17 cellular contexts compared by ENCODE assay signal in genomic region chr7:108316708-108317107, GRCh38.
DNase-seq lines count a peak whose midpoint lies in the region; ATAC-seq and TF ChIP-seq lines count a peak whose summit lies in the region.
"Had no signal": no experiment of that assay in that cellular context is flagged by ENCODE, and none has a peak within 500 bp of the region (broad histone marks: within the 10 kb centered on the region; RNA-seq: fewer than 3 reads in every experiment).

No MANE protein-coding gene starts in this region.

- no peak for TF ChIP-seq POLR2A in body of pancreas (IDR thresholded peaks at IDR 0.05)

- CTCF ChIA-PET in mammary epithelial cell (lab: Charles Lee; ENCODE audit: low non-redundant PET): no interaction called here
- CTCF ChIA-PET in MCF 10A (lab: Yijun Ruan, JAX): interaction anchor here (0.5 kb wide), 1 partner anchor 107 kb away, joined by 3 read pairs; no protein-coding TSS in a partner anchor

- no peaks in the 10 kb centered on the region for H3K9me3 Mint-ChIP-seq in MCF 10A (ENCODE audit: unreplicated experiment)
- H3K9me3 Mint-ChIP-seq: CD4-positive, alpha-beta T cell had no signal

- H3K36me3 ChIP-seq in mammary epithelial cell (ENCODE audit: insufficient read depth, low read length) (no peaks in the 10 kb centered on the region), body of pancreas (replicated peaks in 1 of 2; ENCODE audit: insufficient read depth in 1 of 2, low read depth in 2 of 2) (no peaks in the 10 kb centered on the region)
- H3K36me3 ChIP-seq: BLaER1 treated with 17β-estradiol and CSF1 and Interleukin-3, amounts not matched to agents 10 nM and 100 nM had no signal

- peaks cover 4% of the 10 kb centered on the region for H3K4me1 Mint-ChIP-seq in MCF 10A (ENCODE audit: insufficient read depth, unreplicated experiment)

- no peaks in the 10 kb centered on the region for H3K27me3 Mint-ChIP-seq in MCF 10A (ENCODE audit: insufficient read depth, unreplicated experiment)
- H3K27me3 Mint-ChIP-seq: B cell; CD4-positive, alpha-beta T cell had no signal

- H3K27ac ChIP-seq in mammary epithelial cell (ENCODE audit: insufficient read depth, low read depth, low read length) (no peak overlapping the region), body of pancreas (no peak overlapping the region)
- H3K27ac ChIP-seq: 22Rv1; A549; BLaER1 treated with 17β-estradiol and CSF1 and Interleukin-3, amounts not matched to agents 10 nM and 100 nM; C4-2B had no signal

- H3K9ac ChIP-seq in mammary epithelial cell (ENCODE audit: insufficient read depth, low read length): no peak overlapping the region
- H3K9ac ChIP-seq: BLaER1 treated with 17β-estradiol and CSF1 and Interleukin-3, amounts not matched to agents 10 nM and 100 nM had no signal

- H3K9me3 ChIP-seq in mammary epithelial cell (replicated peaks; ENCODE audit: insufficient read depth, low read length): no peaks in the 10 kb centered on the region
- no peaks in the 10 kb centered on the region for H3K9me3 ChIP-seq in body of pancreas
- H3K9me3 ChIP-seq: A549, Caco-2 had no signal

- BruUV-seq in mammary epithelial cell (replicated peaks; lab: Mats Ljungman, UMichigan) (no TSS peak), MCF 10A (replicated peaks; lab: Mats Ljungman, UMichigan) (no TSS peak)

- peak overlapping the region; percentile 8 for H2AFZ ChIP-seq in mammary epithelial cell (ENCODE audit: low read depth, low read length)

- DNase-seq in mammary epithelial cell: no peak
- DNase-seq in MCF 10A (ENCODE audit: unreplicated experiment): no peak
- no peak for DNase-seq in body of pancreas
- no peak for DNase-seq in iPS-NIHi7 (ENCODE audit: extremely low spot score)
- DNase-seq: AML-193; Caco-2; Calu3; CD4-positive, alpha-beta T cell; CD8-positive, alpha-beta T cell; DMS79 treated with DMSO at 0.1 percent for 48 hours; GF-D8 had no signal

- no peaks in the 10 kb centered on the region for H3K36me3 Mint-ChIP-seq in MCF 10A (ENCODE audit: insufficient read depth, unreplicated experiment)

- in situ Hi-C loops in mammary epithelial cell (cut with MboI; ENCODE audit: low sequenced_read_pairs in 2 of 2): no loop called here

- no peaks in the 10 kb centered on the region for H4K20me1 ChIP-seq in mammary epithelial cell (ENCODE audit: insufficient read depth, low read length)
- H4K20me1 ChIP-seq: BLaER1 treated with 17β-estradiol and CSF1 and Interleukin-3, amounts not matched to agents 10 nM and 100 nM had no signal

- H3K4me3 ChIP-seq in mammary epithelial cell (replicated peaks in 1 of 3; ENCODE audit: insufficient read depth in 1 of 3, low read depth in 2 of 3, low read length in 3 of 3) (no peak overlapping the region), body of pancreas (no peak overlapping the region)
- H3K4me3 ChIP-seq: A549; BLaER1 treated with 17β-estradiol and CSF1 and Interleukin-3, amounts not matched to agents 10 nM and 100 nM had no signal

- intact Hi-C loops in mammary epithelial cell (cut with micrococcal nuclease) (no loop called here), MCF 10A (cut with micrococcal nuclease) (no loop called here), body of pancreas (cut with DNase I) (no loop called here)

- H3K27me3 ChIP-seq in mammary epithelial cell (ENCODE audit: insufficient read depth, low read length): no peaks in the 10 kb centered on the region
- no peaks in the 10 kb centered on the region for H3K27me3 ChIP-seq in body of pancreas
- H3K27me3 ChIP-seq: BLaER1 treated with 17β-estradiol and CSF1 and Interleukin-3, amounts not matched to agents 10 nM and 100 nM had no signal

- H3K4me2 ChIP-seq in mammary epithelial cell (ENCODE audit: insufficient read depth, low read depth, low read length): no peak overlapping the region
- H3K4me2 ChIP-seq: A549; BLaER1 treated with 17β-estradiol and CSF1 and Interleukin-3, amounts not matched to agents 10 nM and 100 nM had no signal

- no peaks in the 10 kb centered on the region for H3K79me2 ChIP-seq in mammary epithelial cell (ENCODE audit: insufficient read depth, low read length)

- H3K27ac Mint-ChIP-seq in MCF 10A (ENCODE audit: low read depth, unreplicated experiment): no peak overlapping the region
- H3K27ac Mint-ChIP-seq: B cell; CD4-positive, alpha-beta T cell; CD8-positive, alpha-beta T cell had no signal

- 100% methylated on average over 1 of the region's 1 CpG for WGBS in mammary epithelial cell (ENCODE audit: low coverage, missing lambda C conversion rate)
- WGBS in body of pancreas, 2 donors: 70 to 83% methylated on average over 1 of the region's 1 CpG

- H3K4me1 ChIP-seq in mammary epithelial cell (ENCODE audit: insufficient read depth, low read length) (peaks cover 11% of the 10 kb centered on the region), body of pancreas (no peaks in the 10 kb centered on the region)
- H3K4me1 ChIP-seq: Caco-2 had no signal

- POLR2A ChIA-PET in MCF 10A (lab: Yijun Ruan, JAX): interaction anchor here (1.2 kb wide), 1 partner anchor 8 kb away, joined by 3 read pairs; no protein-coding TSS in a partner anchor

- H3K4me3 Mint-ChIP-seq in MCF 10A (ENCODE audit: unreplicated experiment): no peak overlapping the region
- H3K4me3 Mint-ChIP-seq: B cell; CD4-positive, alpha-beta T cell; CD8-positive, alpha-beta T cell had no signal

- dilution Hi-C loops in mammary epithelial cell (cut with HindIII; ENCODE audit: low sequenced_read_pairs): no loop called here

- ATAC-seq in esophagus mucosa (peak; percentile 99), body of pancreas (no peak)
- ATAC-seq: A549; CD8-positive, alpha-beta T cell had no signal

- TF ChIP-seq CTCF in mammary epithelial cell (conservative IDR thresholded peaks at IDR 0.05 in 1 of 2, IDR thresholded peaks at IDR 0.05 in 1 of 2; ENCODE audit: extremely low read depth in 1 of 2, insufficient read depth in 1 of 2, low read depth in 1 of 2, low read length in 2 of 2) (no peak), MCF 10A (IDR thresholded peaks at IDR 0.05; ENCODE audit: unreplicated experiment) (no peak), body of pancreas (IDR thresholded peaks at IDR 0.05) (no peak)
